24 cellular contexts compared by ENCODE assay signal in genomic region chr10:74808501-74808900, GRCh38. TPM values are rescaled to one million over a fixed set of nuclear protein-coding genes. Genes with fewer than 3 reads are reported as not detected.
A peak's percentile ranks its signal among the peaks of the same experiment; 100 is the strongest.
DNase-seq lines count a peak whose midpoint lies in the region; ATAC-seq, FAIRE-seq and TF ChIP-seq lines count a peak whose summit lies in the region.
"Had no signal": no experiment of that assay in that cellular context is flagged by ENCODE, and none has a peak within 500 bp of the region (broad histone marks: within the 10 kb centered on the region; RNA-seq: fewer than 3 reads in every experiment).

No MANE protein-coding gene starts in this region.

- no peak overlapping the region for H3T11ph ChIP-seq in H9 (ENCODE audit: low read length)

- H4K5ac ChIP-seq in H9 (ENCODE audit: insufficient read length, low read depth, low read length) = no peak overlapping the region
- H4K5ac ChIP-seq in H1 (ENCODE audit: insufficient read length, low read depth, low read length) = no peak overlapping the region

- ATAC-seq in DND-41 (ENCODE audit: insufficient read depth, low read depth) = no peak
- ATAC-seq: A549, HCT116 had no signal

- no peak for TF ChIP-seq RAD21 in H1 (IDR thresholded peaks at IDR 0.05 in 1 of 2, conservative IDR thresholded peaks at IDR 0.05 in 1 of 2; ENCODE audit: low read depth in 2 of 2, low read length in 2 of 2)

- H3K4me1 Mint-ChIP-seq in H9 = peaks cover 8 to 9% of the 10 kb centered on the region in 2 experiments
- H3K4me1 Mint-ChIP-seq: CD14-positive monocyte; CD8-positive, alpha-beta memory T cell had no signal

- H3K14ac ChIP-seq in H9 (ENCODE audit: insufficient read depth, low read length) (no peak overlapping the region), H1 (ENCODE audit: insufficient read length) (no peak overlapping the region)

- H2BK5ac ChIP-seq in H9 (ENCODE audit: insufficient read length, low read length) = no peak overlapping the region
- H2BK5ac ChIP-seq in H1 (ENCODE audit: low read depth, low read length) = peak overlapping the region; percentile 30; the same call in 1 of the 2 replicates

- no peak for FAIRE-seq in H1 (lab: Jason Lieb, UNC)
- FAIRE-seq: A549, D721Med, GM12891 had no signal

- no peaks in the 10 kb centered on the region for H3K23me2 ChIP-seq in H9 (ENCODE audit: insufficient read length, low read depth, low read length, poor library complexity, severe bottlenecking)
- peaks cover 2% of the 10 kb centered on the region; the same call in 1 of the 2 replicates for H3K23me2 ChIP-seq in H1 (ENCODE audit: low read depth, low read length)

- H3K36me3 ChIP-seq in DND-41 (ENCODE audit: insufficient read depth, low read length) (no peaks in the 10 kb centered on the region), H1 (ENCODE audit: control insufficient read depth in 2 of 4, insufficient read depth in 4 of 4, low read length in 3 of 4) (no peaks in the 10 kb centered on the region)
- H3K36me3 ChIP-seq: BE2C; BLaER1 treated with 17β-estradiol and CSF1 and Interleukin-3, amounts not matched to agents 10 nM and 100 nM had no signal

- no peak for TF ChIP-seq EP300 in H1 (IDR thresholded peaks at IDR 0.05; ENCODE audit: borderline replicate concordance in 1 of 2, low read depth in 2 of 2, low read length in 2 of 2)

- TF ChIP-seq CTCF in DND-41 (IDR thresholded peaks at IDR 0.05; ENCODE audit: borderline replicate concordance, extremely low read depth, low read length, poor library complexity, severe bottlenecking) = no peak
- no peak for TF ChIP-seq CTCF in H9 (conservative IDR thresholded peaks at IDR 0.05)
- no peak for TF ChIP-seq CTCF in H1 (IDR thresholded peaks at IDR 0.05; ENCODE audit: control extremely low read depth in 1 of 3, insufficient read depth in 1 of 3, low read depth in 1 of 3, low read length in 3 of 3)

- H3K56ac ChIP-seq in H9 (ENCODE audit: insufficient read length, low read depth, low read length) (no peak overlapping the region), H1 (replicated peaks; ENCODE audit: insufficient read length, low read depth, low read length) (no peak overlapping the region)

- H4K91ac ChIP-seq in H9 (ENCODE audit: insufficient read length, low read depth, low read length) (no peak overlapping the region), H1 (replicated peaks; ENCODE audit: insufficient read length, low read length) (no peak overlapping the region)

- no peak overlapping the region for H3K4me3 Mint-ChIP-seq in H9
- H3K4me3 Mint-ChIP-seq: CD14-positive monocyte; CD4-positive, alpha-beta T cell; CD8-positive, alpha-beta memory T cell had no signal

- H2AFZ ChIP-seq in DND-41 (ENCODE audit: low read depth, low read length) (peak overlapping the region; percentile 38; the same call in 1 of the 2 replicates), H9 (ENCODE audit: low read length) (no peak overlapping the region), H1 (ENCODE audit: low read length) (peak overlapping the region; percentile 2; the same call in 1 of the 2 replicates)
- H2AFZ ChIP-seq: GM23248 had no signal

- POLR2A ChIA-PET in H1 (lab: Charles Lee; ENCODE audit: partially characterized antibody) = no interaction called here

- H2BK20ac ChIP-seq in H9 (ENCODE audit: low read depth, low read length, poor library complexity, severe bottlenecking) (no peak overlapping the region), H1 (ENCODE audit: low read length) (no peak overlapping the region)

- no CpG with 5 or more reads among the region's 4 CpGs for WGBS in H9 (ENCODE audit: extremely low coverage, insufficient read length, low lambda C conversion rate)
- 83% methylated on average over 4 of the region's 4 CpGs; no CpG with 5 or more reads in 1 of the 2 experiments for WGBS in H1 (ENCODE audit: extremely low coverage in 1 of 2, insufficient coverage in 1 of 2, insufficient read length in 1 of 2, insufficient replicate concordance in 2 of 2, low coverage in 1 of 2, low lambda C conversion rate in 2 of 2, missing lambda C conversion rate in 1 of 2), 2 experiments

- H2BK12ac ChIP-seq in H9 (ENCODE audit: insufficient read length, low read depth, low read length) (no peak overlapping the region), H1 (ENCODE audit: low read depth, low read length) (no peak overlapping the region)

- no peak overlapping the region for H3K9ac ChIP-seq in DND-41 (ENCODE audit: low read depth, low read length)
- H3K9ac ChIP-seq in H9 (ENCODE audit: extremely low read depth, insufficient read length, low read length) = no peak overlapping the region
- no peak overlapping the region for H3K9ac ChIP-seq in H1 (replicated peaks in 1 of 4; ENCODE audit: extremely low read depth in 1 of 4, low read depth in 3 of 4, low read length in 3 of 4)
- H3K9ac ChIP-seq: BLaER1 treated with 17β-estradiol and CSF1 and Interleukin-3, amounts not matched to agents 10 nM and 100 nM; GM23248 had no signal

- no peaks in the 10 kb centered on the region for H3K9me3 ChIP-seq in DND-41 (ENCODE audit: insufficient read depth, low read length, severe bottlenecking)
- no peaks in the 10 kb centered on the region for H3K9me3 ChIP-seq in H9 (ENCODE audit: control insufficient read depth, low read depth, low read length)
- no peaks in the 10 kb centered on the region for H3K9me3 ChIP-seq in H1 (ENCODE audit: insufficient read depth in 2 of 2, low read depth in 1 of 2, low read length in 1 of 2)
- H3K9me3 ChIP-seq: BE2C had no signal

- H3K27me3 ChIP-seq in DND-41 (ENCODE audit: insufficient read depth, low read length, poor library complexity) (no peaks in the 10 kb centered on the region), H9 (ENCODE audit: insufficient read depth, low read length) (no peaks in the 10 kb centered on the region), H1 (replicated peaks in 1 of 4; ENCODE audit: control insufficient read depth in 3 of 4, extremely low read depth in 1 of 4, insufficient read depth in 3 of 4, low read length in 3 of 4) (no peaks in the 10 kb centered on the region)
- H3K27me3 ChIP-seq: BE2C; BLaER1 treated with 17β-estradiol and CSF1 and Interleukin-3, amounts not matched to agents 10 nM and 100 nM had no signal

- H3K23ac ChIP-seq in H9 (ENCODE audit: insufficient read length, low read depth, low read length) (no peak overlapping the region), H1 (ENCODE audit: insufficient read length) (no peak overlapping the region)

- CTCF ChIA-PET in H1 (lab: Charles Lee; ENCODE audit: partially characterized antibody) = interaction anchor here (0.7 to 1.2 kb wide), 2 partner anchors 190 to 211 kb away, joined by 4 to 5 read pairs; no protein-coding TSS in a partner anchor

- no peak overlapping the region for H3K4me2 ChIP-seq in DND-41 (ENCODE audit: insufficient read depth, low read length)
- H3K4me2 ChIP-seq in H9 (ENCODE audit: insufficient read depth, insufficient read length, low read length) = no peak overlapping the region
- H3K4me2 ChIP-seq in H1 (ENCODE audit: insufficient read depth in 1 of 2, low read depth in 2 of 2, low read length in 2 of 2) = no peak overlapping the region
- H3K4me2 ChIP-seq: A549; BLaER1 treated with 17β-estradiol and CSF1 and Interleukin-3, amounts not matched to agents 10 nM and 100 nM had no signal

- H3K4me3 ChIP-seq in DND-41 (ENCODE audit: low read depth in 1 of 2, low read length in 2 of 2) = no peak overlapping the region
- no peak overlapping the region for H3K4me3 ChIP-seq in H1 (ENCODE audit: extremely low read depth in 1 of 4, insufficient read depth in 2 of 4, low read depth in 3 of 4, low read length in 4 of 4)
- H3K4me3 ChIP-seq: A549; BLaER1 treated with 17β-estradiol and CSF1 and Interleukin-3, amounts not matched to agents 10 nM and 100 nM; GM23248 had no signal

- H3K18ac ChIP-seq in H9 (ENCODE audit: insufficient read length, low read depth, low read length) = no peak overlapping the region
- H3K18ac ChIP-seq in H1 (ENCODE audit: extremely low read depth, low read length) = no peak overlapping the region

- no peak overlapping the region for H2AK5ac ChIP-seq in H9 (ENCODE audit: insufficient read length, low read length)
- no peak overlapping the region for H2AK5ac ChIP-seq in H1 (ENCODE audit: low read depth, low read length)

- no peak for TF ChIP-seq POLR2A in H1 (IDR thresholded peaks at IDR 0.05; ENCODE audit: control extremely low read depth in 1 of 2, low read depth in 2 of 2, low read length in 2 of 2)

- H3K4me1 ChIP-seq in DND-41 (ENCODE audit: insufficient read depth, low read length) (no peaks in the 10 kb centered on the region), H9 (ENCODE audit: insufficient read depth, low read length) (peaks cover 3% of the 10 kb centered on the region; the same call in 1 of the 2 replicates), H1 (replicated peaks in 1 of 4; ENCODE audit: control insufficient read depth in 3 of 4, insufficient read depth in 4 of 4, low read length in 3 of 4) (peaks cover 0 to 10% (median 3%) of the 10 kb centered on the region in 4 experiments; a peak in 5 of 7 replicates)
- H3K4me1 ChIP-seq: A549; BE2C; BLaER1 treated with 17β-estradiol and CSF1 and Interleukin-3, amounts not matched to agents 10 nM and 100 nM had no signal

- no peaks in the 10 kb centered on the region for H3K27me3 Mint-ChIP-seq in H9 (ENCODE audit: low read depth)
- H3K27me3 Mint-ChIP-seq: CD4-positive, alpha-beta T cell; CD8-positive, alpha-beta memory T cell had no signal

- H4K8ac ChIP-seq in H9 (replicated peaks; ENCODE audit: insufficient read length, low read depth, low read length) (no peak overlapping the region), H1 (ENCODE audit: extremely low read depth, insufficient read depth, low read length) (no peak overlapping the region)

- H2BK15ac ChIP-seq in H9 (ENCODE audit: low read depth, low read length) (no peak overlapping the region), H1 (ENCODE audit: low read length) (no peak overlapping the region)

- no peaks in the 10 kb centered on the region for H3K79me2 ChIP-seq in DND-41 (ENCODE audit: insufficient read depth, low read length)
- H3K79me2 ChIP-seq in H9 (ENCODE audit: insufficient read depth, low read length) = no peaks in the 10 kb centered on the region
- H3K79me2 ChIP-seq in H1 (ENCODE audit: control insufficient read depth in 1 of 2, insufficient read depth in 2 of 2, low read length in 2 of 2) = no peaks in the 10 kb centered on the region

- H2BK120ac ChIP-seq in H9 (ENCODE audit: low read depth, low read length, poor library complexity, severe bottlenecking) (no peak overlapping the region), H1 (replicated peaks; ENCODE audit: low read depth, low read length) (no peak overlapping the region)

- H3K27ac ChIP-seq in DND-41 (ENCODE audit: low read length) = no peak overlapping the region
- H3K27ac ChIP-seq in H9 (ENCODE audit: insufficient read length, low read depth, low read length) = no peak overlapping the region
- H3K27ac ChIP-seq in H1 (ENCODE audit: low read depth, low read length) = no peak overlapping the region
- H3K27ac ChIP-seq: A549; BLaER1 treated with 17β-estradiol and CSF1 and Interleukin-3, amounts not matched to agents 10 nM and 100 nM; GM23248 had no signal

- H3K4ac ChIP-seq in H9 (ENCODE audit: low read depth, low read length) = no peak overlapping the region
- H3K4ac ChIP-seq in H1 (replicated peaks; ENCODE audit: insufficient read length, low read depth, low read length) = no peak overlapping the region

- H3K9me3 Mint-ChIP-seq in H9 = peaks cover 3 to 7% of the 10 kb centered on the region in 2 experiments; a peak in 4 of 5 replicates
- H3K9me3 Mint-ChIP-seq: CD4-positive, alpha-beta T cell; CD8-positive, alpha-beta memory T cell had no signal

- DNase-seq in DND-41 = no peak
- DNase-seq in H9 = no peak
- no peak for DNase-seq in H1 (ENCODE audit: low read depth in 1 of 2, low spot score in 2 of 2)
- peak; percentile 1 for DNase-seq in superior temporal gyrus (ENCODE audit: extremely low spot score)
- no peak for DNase-seq in NCI-H2196 treated with DMSO at 0.1 percent for 48 hours (lab: John Stamatoyannopoulos, UW; ENCODE audit: unreplicated experiment)
- DNase-seq in HK-2 (ENCODE audit: unreplicated experiment) = no peak
- DNase-seq in activated CD4-positive, alpha-beta T cell treated with anti-CD3 and anti-CD28 coated beads, Interleukin-2, amount 50 U/mL, for 4 hours = no peak
- DNase-seq: 8988T; ACHN; AML-193; BE2C; CD4-positive, alpha-beta T cell; CD8-positive, alpha-beta memory T cell; DMS 273 treated with DMSO at 0.1 percent for 48 hours; DMS79; GF-D8; GM23248; H7 had no signal

- H3K79me1 ChIP-seq in H9 (ENCODE audit: insufficient read depth, low read depth, low read length, poor library complexity, severe bottlenecking) = no peaks in the 10 kb centered on the region
- no peaks in the 10 kb centered on the region for H3K79me1 ChIP-seq in H1 (ENCODE audit: low read depth, low read length)

- H3K27ac Mint-ChIP-seq in H9 = peak overlapping the region in 2 of 3 experiments; percentile 21 to 60; a peak in 2 of 7 replicates
- H3K27ac Mint-ChIP-seq: CD4-positive, alpha-beta T cell; CD8-positive, alpha-beta memory T cell had no signal

- H4K20me1 ChIP-seq in DND-41 (ENCODE audit: insufficient read depth, low read length) (no peaks in the 10 kb centered on the region), H9 (ENCODE audit: control insufficient read depth, insufficient read depth, insufficient read length) (no peaks in the 10 kb centered on the region), H1 (replicated peaks in 1 of 2; ENCODE audit: control insufficient read depth in 1 of 2, insufficient read depth in 2 of 2, low read length in 2 of 2) (no peaks in the 10 kb centered on the region)
- H4K20me1 ChIP-seq: BLaER1 treated with 17β-estradiol and CSF1 and Interleukin-3, amounts not matched to agents 10 nM and 100 nM had no signal

- H3K36me3 Mint-ChIP-seq in H9 (ENCODE audit: insufficient read depth in 1 of 3, low read depth in 3 of 3) = peaks cover 0 to 3% (median 0%) of the 10 kb centered on the region in 3 experiments; a peak in 2 of 7 replicates
- H3K36me3 Mint-ChIP-seq: CD14-positive monocyte had no signal

RNA-seq across cellular contexts. Expression of gene KAT6B, which starts 17.9 kb away (rescaled TPM):
- total RNA-seq in H9 (2021) = 34.2 and 35.4 TPM in 2 replicates
- total RNA-seq in H1 (2021; fragmentation: NEBNext Ultra II Directional; extraction: Animal tissue kit (Norgen Biotek cat#: 25700)) = 30.8 and 32.4 TPM in 2 replicates
- polyA plus RNA-seq in H1 (2011; rRNA removed) = 7.3 and 10.1 TPM in 2 replicates
- polyA plus RNA-seq in H1 (2011; cell fraction: cytosol; rRNA removed) = 7.3 TPM
- 19.5 TPM for polyA plus RNA-seq in H1 (2011; cell fraction: nucleus; rRNA removed)
- 11.3 to 13.5 TPM (median 12.4 TPM) in 4 replicates for polyA plus RNA-seq in H1 (2012, experiment 1 of 2)
- polyA plus RNA-seq in H1 (2012, experiment 2 of 2) = 0.97 TPM
- 11.0 TPM for polyA plus RNA-seq in H1 (2013, experiment 1 of 2)
- polyA plus RNA-seq in H1 (2013, experiment 2 of 2) = 10.1 TPM
- polyA minus RNA-seq in H1 (2011; rRNA and poly(A)+ RNA removed) = 27.4 and 32.4 TPM in 2 replicates
- polyA minus RNA-seq in H1 (2011; cell fraction: cytosol; rRNA and poly(A)+ RNA removed) = 14.3 TPM
- 62.5 TPM for polyA minus RNA-seq in H1 (2011; cell fraction: nucleus; rRNA and poly(A)+ RNA removed)
